In genomic region chr3:10265833-10266232, GRCh38 we compare ENCODE assay signal across 21 cellular contexts. TPM values are rescaled to one million over a fixed set of nuclear protein-coding genes. Genes with fewer than 3 reads are reported as not detected.
A peak's percentile ranks its signal among the peaks of the same experiment; 100 is the strongest.
DNase-seq lines count a peak whose midpoint lies in the region; ATAC-seq lines count a peak whose summit lies in the region.
"Had no signal": no experiment of that assay in that cellular context is flagged by ENCODE, and none has a peak within 500 bp of the region (broad histone marks: within the 10 kb centered on the region; RNA-seq: fewer than 3 reads in every experiment).

No MANE protein-coding gene starts in this region.

- no peaks in the 10 kb centered on the region for H3K9me3 Mint-ChIP-seq in stimulated activated naive CD8-positive, alpha-beta T cell treated with anti-CD3 and anti-CD28 coated beads, Interleukin-15, Interleukin-2, amounts not matched to agents 100 ng/mL and 50 ng/mL, for 24 hours
- H3K9me3 Mint-ChIP-seq in activated CD8-positive, alpha-beta T cell treated with anti-CD3 and anti-CD28 coated beads, Interleukin-2, amount 10 ng/mL, durations not matched to agents 7 days and 5 days (ENCODE audit: insufficient read depth) = no peaks in the 10 kb centered on the region
- no peaks in the 10 kb centered on the region for H3K9me3 Mint-ChIP-seq in stimulated activated memory B cell treated with anti-CD40 and anti-IgM and Interleukin-4, amounts not matched to agents 10 μg/mL and 1 μg/mL and 100 μg/mL, for 72 hours
- H3K9me3 Mint-ChIP-seq: naive B cell had no signal

- peaks cover 59% of the 10 kb centered on the region for H3K4me1 Mint-ChIP-seq in stimulated activated naive CD8-positive, alpha-beta T cell treated with anti-CD3 and anti-CD28 coated beads, Interleukin-15, Interleukin-2, amounts not matched to agents 100 ng/mL and 50 ng/mL, for 24 hours (ENCODE audit: low read depth)
- H3K4me1 Mint-ChIP-seq in activated CD8-positive, alpha-beta T cell treated with anti-CD3 and anti-CD28 coated beads, Interleukin-2, amount 10 ng/mL, durations not matched to agents 7 days and 5 days (ENCODE audit: low read depth) = peaks cover 61% of the 10 kb centered on the region
- H3K4me1 Mint-ChIP-seq in stimulated activated memory B cell treated with anti-CD40 and anti-IgM and Interleukin-4, amounts not matched to agents 10 μg/mL and 1 μg/mL and 100 μg/mL, for 72 hours = peaks cover 47% of the 10 kb centered on the region

- H3K36me3 Mint-ChIP-seq in stimulated activated naive CD8-positive, alpha-beta T cell treated with anti-CD3 and anti-CD28 coated beads, Interleukin-15, Interleukin-2, amounts not matched to agents 100 ng/mL and 50 ng/mL, for 24 hours (ENCODE audit: low read depth) = peaks cover 75% of the 10 kb centered on the region
- peaks cover 74% of the 10 kb centered on the region for H3K36me3 Mint-ChIP-seq in activated CD8-positive, alpha-beta T cell treated with anti-CD3 and anti-CD28 coated beads, Interleukin-2, amount 10 ng/mL, durations not matched to agents 7 days and 5 days (ENCODE audit: low read depth)
- peaks cover 69% of the 10 kb centered on the region for H3K36me3 Mint-ChIP-seq in stimulated activated memory B cell treated with anti-CD40 and anti-IgM and Interleukin-4, amounts not matched to agents 10 μg/mL and 1 μg/mL and 100 μg/mL, for 72 hours

- CTCF ChIA-PET in activated CD8-positive, alpha-beta T cell treated with anti-CD3 and anti-CD28 coated beads, Interleukin-2, amount 10 ng/mL, durations not matched to agents 7 days and 5 days (lab: Charles Lee) = interaction anchor here (4.0 kb wide), 1 partner anchor 20 kb away, joined by 53 read pairs; no protein-coding TSS in a partner anchor

- ATAC-seq in stimulated activated naive CD8-positive, alpha-beta T cell treated with anti-CD3 and anti-CD28 coated beads, Interleukin-15, Interleukin-2, amounts not matched to agents 100 U/mL and 50 U/mL, for 24 hours = no peak
- ATAC-seq in activated CD8-positive, alpha-beta T cell treated with anti-CD3 and anti-CD28 coated beads, Interleukin-2, amount 10 ng/mL, durations not matched to agents 7 days and 5 days = no peak
- ATAC-seq in left lobe of liver (peak; percentile 70), GM18867 (IDR thresholded peaks at IDR 0.05; ENCODE audit: unreplicated experiment) (no peak)
- no peak for ATAC-seq in stimulated activated memory B cell treated with anti-CD40 and anti-IgM and Interleukin-4, amounts not matched to agents 10 μg/mL and 1 μg/mL and 100 μg/mL, for 72 hours
- ATAC-seq: activated CD8-positive, alpha-beta memory T cell treated with anti-CD3 and anti-CD28 coated beads, Interleukin-2, amount 10 ng/mL, durations not matched to agents 7 days and 5 days; upper lobe of right lung had no signal

- H3K27ac Mint-ChIP-seq in stimulated activated naive CD8-positive, alpha-beta T cell treated with anti-CD3 and anti-CD28 coated beads, Interleukin-15, Interleukin-2, amounts not matched to agents 100 ng/mL and 50 ng/mL, for 24 hours = peak overlapping the region; percentile 77
- peak overlapping the region; percentile 25 for H3K27ac Mint-ChIP-seq in activated CD8-positive, alpha-beta T cell treated with anti-CD3 and anti-CD28 coated beads, Interleukin-2, amount 10 ng/mL, durations not matched to agents 7 days and 5 days
- no peak overlapping the region for H3K27ac Mint-ChIP-seq in stimulated activated memory B cell treated with anti-CD40 and anti-IgM and Interleukin-4, amounts not matched to agents 10 μg/mL and 1 μg/mL and 100 μg/mL, for 72 hours

- H3K27me3 Mint-ChIP-seq in stimulated activated naive CD8-positive, alpha-beta T cell treated with anti-CD3 and anti-CD28 coated beads, Interleukin-15, Interleukin-2, amounts not matched to agents 100 ng/mL and 50 ng/mL, for 24 hours = no peaks in the 10 kb centered on the region
- H3K27me3 Mint-ChIP-seq in activated CD8-positive, alpha-beta T cell treated with anti-CD3 and anti-CD28 coated beads, Interleukin-2, amount 10 ng/mL, durations not matched to agents 7 days and 5 days (ENCODE audit: low read depth) = no peaks in the 10 kb centered on the region
- no peaks in the 10 kb centered on the region for H3K27me3 Mint-ChIP-seq in stimulated activated memory B cell treated with anti-CD40 and anti-IgM and Interleukin-4, amounts not matched to agents 10 μg/mL and 1 μg/mL and 100 μg/mL, for 72 hours
- H3K27me3 Mint-ChIP-seq: activated CD8-positive, alpha-beta memory T cell treated with anti-CD3 and anti-CD28 coated beads, Interleukin-2, amount 10 ng/mL, durations not matched to agents 7 days and 5 days; naive B cell had no signal

- no peak overlapping the region for H3K4me3 Mint-ChIP-seq in stimulated activated naive CD8-positive, alpha-beta T cell treated with anti-CD3 and anti-CD28 coated beads, Interleukin-15, Interleukin-2, amounts not matched to agents 100 ng/mL and 50 ng/mL, for 24 hours
- H3K4me3 Mint-ChIP-seq in activated CD8-positive, alpha-beta T cell treated with anti-CD3 and anti-CD28 coated beads, Interleukin-2, amount 10 ng/mL, durations not matched to agents 7 days and 5 days = no peak overlapping the region
- no peak overlapping the region for H3K4me3 Mint-ChIP-seq in stimulated activated memory B cell treated with anti-CD40 and anti-IgM and Interleukin-4, amounts not matched to agents 10 μg/mL and 1 μg/mL and 100 μg/mL, for 72 hours
- H3K4me3 Mint-ChIP-seq: activated CD8-positive, alpha-beta memory T cell treated with anti-CD3 and anti-CD28 coated beads, Interleukin-2, amount 10 ng/mL, durations not matched to agents 7 days and 5 days; naive B cell had no signal

- POLR2A ChIA-PET in activated CD8-positive, alpha-beta T cell treated with anti-CD3 and anti-CD28 coated beads, Interleukin-2, amount 10 ng/mL, durations not matched to agents 7 days and 5 days (lab: Charles Lee) = no interaction called here

- no peak for DNase-seq in stimulated activated naive CD8-positive, alpha-beta T cell treated with anti-CD3 and anti-CD28 coated beads, Interleukin-15, Interleukin-2, amounts not matched to agents 100 U/mL and 50 U/mL, for 24 hours
- no peak for DNase-seq in activated CD8-positive, alpha-beta T cell treated with anti-CD3 and anti-CD28 coated beads, Interleukin-2, amount 10 ng/mL, durations not matched to agents 7 days and 5 days
- DNase-seq in left lobe of liver (ENCODE audit: low spot score) (no peak), cerebellum (ENCODE audit: low spot score) (no peak)
- DNase-seq: activated CD4-positive, alpha-beta T cell treated with anti-CD3 and anti-CD28 coated beads for 1 hour; activated CD8-positive, alpha-beta memory T cell treated with anti-CD3 and anti-CD28 coated beads, Interleukin-2, amount 10 ng/mL, durations not matched to agents 7 days and 5 days; amygdala; effector CD4-positive, alpha-beta T cell; GM23248; left ventricle myocardium inferior; naive B cell; NCI-H1417 treated with DMSO at 0.1 percent for 48 hours; NCI-H345; NCI-H748 treated with DMSO at 0.1 percent for 48 hours; retina; SHP77 treated with DMSO at 0.1 percent for 48 hours; upper lobe of right lung had no signal

RNA-seq across cellular contexts. Expression of gene TATDN2, which starts 17.6 kb away (rescaled TPM):
- 10 to 100 TPM; 57.0 to 61.6 TPM for total RNA-seq in activated CD8-positive, alpha-beta T cell treated with anti-CD3 and anti-CD28 coated beads, Interleukin-2, amount 10 ng/mL, durations not matched to agents 7 days and 5 days
- total RNA-seq in left lobe of liver (12.9 TPM), cerebellum (21.2 TPM)

RNA-seq across cellular contexts. Expression of gene GHRL, which starts 26.9 kb away (rescaled TPM):
- total RNA-seq in activated CD8-positive, alpha-beta T cell treated with anti-CD3 and anti-CD28 coated beads, Interleukin-2, amount 10 ng/mL, durations not matched to agents 7 days and 5 days = under 1 TPM; 0.21 to 0.63 TPM
- total RNA-seq in left lobe of liver (0.30 TPM), cerebellum (0.64 TPM)
- total RNA-seq: epithelial cell of proximal tubule, GM23248 had no signal

RNA-seq across cellular contexts. Expression of gene SEC13, which starts 55.1 kb away (rescaled TPM):
- 10 to 100 TPM; 93.2 to 95.0 TPM for total RNA-seq in activated CD8-positive, alpha-beta T cell treated with anti-CD3 and anti-CD28 coated beads, Interleukin-2, amount 10 ng/mL, durations not matched to agents 7 days and 5 days
- total RNA-seq in left lobe of liver (67.9 TPM), cerebellum (61.3 TPM)
